In genomic region chr3:110314512-110315114, GRCh38 we compare ENCODE assay signal across 8 cellular contexts.
DNase-seq lines count a peak whose midpoint lies in the region; ATAC-seq and TF ChIP-seq lines count a peak whose summit lies in the region.

No MANE protein-coding gene starts in this region.

- no peak for TF ChIP-seq POLR2A in gastroesophageal sphincter (IDR thresholded peaks at IDR 0.05)
- TF ChIP-seq POLR2A in vagina (IDR thresholded peaks at IDR 0.05), result no peak

- H3K9me3 Mint-ChIP-seq in activated T-cell treated with anti-CD3 and anti-CD28 coated beads, Interleukin-2, amount 50 U/mL, for 72 hours, result no peaks in the 10 kb centered on the region

- peak; percentile 56 for DNase-seq in EL
- DNase-seq in HT-29 (ENCODE audit: low spot score), result peak; percentile 88
- peak; percentile 88 for DNase-seq in PC-3
- peak; percentile 44 to 57 for DNase-seq in activated T-cell treated with anti-CD3 and anti-CD28 coated beads, Interleukin-2, amount 50 U/mL, for 72 hours
- peak; percentile 68 for DNase-seq in pons (ENCODE audit: low spot score)
- DNase-seq in vagina (ENCODE audit: extremely low spot score in 2 of 2), result no peak

- TF ChIP-seq EP300 in gastroesophageal sphincter (IDR thresholded peaks at IDR 0.05), result no peak

- 54 to 56% methylated on average over 7 of the region's 7 CpGs for WGBS in gastroesophageal sphincter (ENCODE audit: low coverage in 1 of 2), 2 donors

- peak overlapping the region; percentile 58 for H2AFZ ChIP-seq in PC-3 (ENCODE audit: low read length)

- ATAC-seq in GM21515 (IDR thresholded peaks at IDR 0.05; ENCODE audit: unreplicated experiment) (peak; percentile 96), PC-3 (peak; percentile 80), gastroesophageal sphincter (no peak)
- peak; percentile 52 to 53 for ATAC-seq in activated T-cell treated with anti-CD3 and anti-CD28 coated beads, Interleukin-2, amount 50 U/mL, for 72 hours (replicated peaks in 1 of 2)

- no peaks in the 10 kb centered on the region for H3K79me2 ChIP-seq in PC-3 (ENCODE audit: low read length)

- no peak overlapping the region for H3K9ac ChIP-seq in PC-3 (ENCODE audit: low read length)

- H3K4me1 ChIP-seq in PC-3 (ENCODE audit: insufficient read depth, low read length) (peaks cover 10% of the 10 kb centered on the region), gastroesophageal sphincter (no peaks in the 10 kb centered on the region), vagina (no peaks in the 10 kb centered on the region)

- H3K27me3 ChIP-seq in PC-3 (ENCODE audit: low read length) (no peaks in the 10 kb centered on the region), gastroesophageal sphincter (no peaks in the 10 kb centered on the region), vagina (no peaks in the 10 kb centered on the region)

- H3K27me3 Mint-ChIP-seq in activated T-cell treated with anti-CD3 and anti-CD28 coated beads, Interleukin-2, amount 50 U/mL, for 72 hours (ENCODE audit: low read depth), result peaks cover 7% of the 10 kb centered on the region

- no peaks in the 10 kb centered on the region for H3K9me3 ChIP-seq in PC-3 (ENCODE audit: low read length)
- H3K9me3 ChIP-seq in gastroesophageal sphincter, result no peaks in the 10 kb centered on the region
- H3K9me3 ChIP-seq in vagina, result no peaks in the 10 kb centered on the region

- intact Hi-C loops in PC-3 (cut with micrococcal nuclease), result loop anchor here (2.0 to 10.0 kb wide), 5 partner anchors 104 to 1220 kb away; no protein-coding TSS in a partner anchor
- intact Hi-C loops in vagina (cut with DNase I), result no loop called here

- no peaks in the 10 kb centered on the region for H3F3A ChIP-seq in PC-3 (ENCODE audit: low read length, unreplicated experiment)

- H3K4me3 Mint-ChIP-seq in activated T-cell treated with anti-CD3 and anti-CD28 coated beads, Interleukin-2, amount 50 U/mL, for 72 hours, result no peak overlapping the region

- H3K27ac Mint-ChIP-seq in activated T-cell treated with anti-CD3 and anti-CD28 coated beads, Interleukin-2, amount 50 U/mL, for 72 hours, result no peak overlapping the region

- H3K27ac ChIP-seq in PC-3 (ENCODE audit: low read length), result no peak overlapping the region
- H3K27ac ChIP-seq in gastroesophageal sphincter, result no peak overlapping the region
- no peak overlapping the region for H3K27ac ChIP-seq in vagina

- TF ChIP-seq CTCF in PC-3 (conservative IDR thresholded peaks at IDR 0.05; ENCODE audit: low read depth, low read length) (peak; percentile 90), gastroesophageal sphincter (IDR thresholded peaks at IDR 0.05) (peak; percentile 58 to 77 (median 72)), vagina (IDR thresholded peaks at IDR 0.05) (peak; percentile 28 to 63 (median 42))

- H3K36me3 ChIP-seq in PC-3 (ENCODE audit: low read depth, low read length), result no peaks in the 10 kb centered on the region
- H3K36me3 ChIP-seq in gastroesophageal sphincter, result no peaks in the 10 kb centered on the region
- H3K36me3 ChIP-seq in vagina, result no peaks in the 10 kb centered on the region

- H3K4me2 ChIP-seq in PC-3 (ENCODE audit: low read length), result no peak overlapping the region

- no TSS peak for BruUV-seq in PC-3 (replicated peaks; lab: Mats Ljungman, UMichigan)

- H3K36me3 Mint-ChIP-seq in activated T-cell treated with anti-CD3 and anti-CD28 coated beads, Interleukin-2, amount 50 U/mL, for 72 hours (ENCODE audit: insufficient read depth in 2 of 2), result no peaks in the 10 kb centered on the region

- H3K4me3 ChIP-seq in PC-3 (ENCODE audit: low read length) (no peak overlapping the region), gastroesophageal sphincter (no peak overlapping the region), vagina (no peak overlapping the region)

- H3K9me2 ChIP-seq in PC-3 (replicated peaks; ENCODE audit: low read length), result no peaks in the 10 kb centered on the region

- POLR2A ChIA-PET in PC-3 (lab: Charles Lee; ENCODE audit: unreplicated experiment), result interaction anchor here (0.7 kb wide), 1 partner anchor 388 kb away, joined by 5 read pairs; no protein-coding TSS in a partner anchor

- CTCF ChIA-PET in PC-3 (lab: Charles Lee), result interaction anchor here (0.6 to 0.7 kb wide), 3 partner anchors 269 to 959 kb away, joined by 3 read pairs; no protein-coding TSS in a partner anchor

- H4K20me1 ChIP-seq in PC-3 (ENCODE audit: low read length), result no peaks in the 10 kb centered on the region

- no peaks in the 10 kb centered on the region for H3K4me1 Mint-ChIP-seq in activated T-cell treated with anti-CD3 and anti-CD28 coated beads, Interleukin-2, amount 50 U/mL, for 72 hours (ENCODE audit: low read depth)

Comparison
In these comparisons a context has a peak if more than half of its experiments do, and no peak if none do; other contexts are left out.
1. DNase-seq: peak in EL (single experiment), HT-29 (single experiment), PC-3 (single experiment), activated T-cell treated with anti-CD3 and anti-CD28 coated beads, Interleukin-2, amount 50 U/mL, for 72 hours (2 of 2) and pons (single experiment); none in vagina (0 of 2).
2. Peak in every context shown above with its lines, with median percentiles within 50 percentile points of each other: CTCF ChIP-seq.